In genomic region chr10:57119690-57120089, GRCh38 we compare ENCODE assay signal across 18 cellular contexts.
"Had no signal": no experiment of that assay in that cellular context is flagged by ENCODE, and none has a peak within 500 bp of the region (broad histone marks: within the 10 kb centered on the region; RNA-seq: fewer than 3 reads in every experiment).

No MANE protein-coding gene starts in this region.

- H3K27ac ChIP-seq: SJSA1 had no signal

- H3K27me3 ChIP-seq: SJSA1 had no signal

- DNase-seq: KBM-7, MV-4-11, NCI-H1048, NCI-H1105, NCI-H1417, NCI-H1436 treated with DMSO at 0.1 percent for 48 hours, NCI-H187, NCI-H2029, NCI-H2081 treated with DMSO at 0.1 percent for 48 hours, NCI-H2227 treated with DMSO at 0.1 percent for 48 hours, NCI-H526 treated with DMSO at 0.1 percent for 48 hours, NCI-H82, Right ventricle myocardium superior, RPMI8226, SIG-M5, SK-N-SH, T-helper 1 cell had no signal

- H3K4me2 ChIP-seq: SK-N-SH had no signal

- H3K9me2 ChIP-seq: SK-N-SH had no signal

- H3K9me3 ChIP-seq: SK-N-SH had no signal

- H3K9ac ChIP-seq: SK-N-SH had no signal

- H3K4me3 ChIP-seq: SJSA1 had no signal

- H3K36me3 ChIP-seq: SJSA1 had no signal
